ENCODE assay signal across 1 cellular context in genomic region chr12:20969766-20970165, GRCh38.
TF ChIP-seq lines count a peak whose summit lies in the region.

No MANE protein-coding gene starts in this region.

TF ChIP-seq in liver, 16 proteins besides CTCF, POLR2A, EP300 and RAD21 (continued from another document):
- TF ChIP-seq REST (IDR thresholded peaks at IDR 0.05) (no peak), JUND (IDR thresholded peaks at IDR 0.05) (no peak), HNF4A (conservative IDR thresholded peaks at IDR 0.05) (peak; percentile 15 to 29)
